Comparison of ENCODE assay signal across 21 cellular contexts in the genomic region with DNA sequence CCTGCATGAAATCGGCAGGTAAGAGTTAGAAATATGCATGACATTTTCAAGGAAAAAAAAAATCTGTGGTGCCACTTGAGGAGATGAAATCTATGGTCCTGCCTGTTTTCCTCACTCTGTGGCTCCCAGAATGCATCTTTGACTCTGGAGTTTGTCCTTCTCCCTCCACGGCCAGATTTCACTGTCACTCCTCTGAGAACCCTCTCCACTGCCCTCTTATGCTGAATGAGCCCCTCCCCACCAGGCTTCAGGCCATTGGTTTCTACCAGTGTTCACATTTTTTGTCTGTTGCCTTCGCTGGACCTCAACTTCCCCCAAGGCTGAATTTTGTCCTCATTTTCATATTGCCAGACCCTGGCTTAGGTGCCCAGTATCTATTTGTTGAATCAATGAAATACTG.
"Had no signal": no experiment of that assay in that cellular context is flagged by ENCODE, and none has a peak within 500 bp of the region (broad histone marks: within the 10 kb centered on the region; RNA-seq: fewer than 3 reads in every experiment).

No MANE protein-coding gene starts in this region.

- DNase-seq: IMR-90, Karpas-422, KG1, MG63, NCI-H1092, NCI-H1105 treated with DMSO at 0.1 percent for 48 hours, NCI-H1417 treated with DMSO at 0.1 percent for 48 hours, NCI-H146, NCI-H1694 treated with DMSO at 0.1 percent for 48 hours, NCI-H1930, NCI-H2081, NCI-H2107, NCI-H2227 treated with DMSO at 0.1 percent for 48 hours, NCI-H524 treated with DMSO at 0.1 percent for 48 hours, NCI-H69, NCI-H774, Right ventricle myocardium superior, RPMI8226 had no signal

- FAIRE-seq: HepG2, RCC 7860 had no signal

- H3K4me3 ChIP-seq: MG63 had no signal

- ATAC-seq: HepG2, SK-N-SH treated with all-trans-retinoic acid at 6 μM for 48 hours had no signal

- H3K36me3 ChIP-seq: MG63 had no signal

- H3K27me3 ChIP-seq: MG63 had no signal

- H3K9me3 ChIP-seq: MG63 had no signal
